15 cellular contexts compared by ENCODE assay signal in the genomic region with DNA sequence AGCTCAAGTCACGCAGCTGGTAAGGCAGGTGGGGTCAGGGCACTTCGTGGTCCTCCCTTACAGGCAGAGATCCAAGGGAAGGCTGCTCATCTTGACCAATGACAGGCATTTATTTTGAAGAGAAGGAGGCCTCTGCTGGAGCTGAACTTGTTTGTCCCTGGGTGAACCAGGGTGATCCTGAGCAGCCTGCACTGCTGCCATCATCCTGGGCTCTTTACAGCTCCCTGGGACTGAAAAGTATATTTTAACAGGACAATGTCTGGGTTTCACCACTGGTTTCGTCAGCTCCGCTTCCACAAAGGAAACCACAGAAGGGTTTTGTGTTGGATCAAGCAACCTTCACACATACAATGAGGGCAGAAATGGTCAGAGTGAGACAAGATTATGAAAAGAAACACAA.
"Had no signal": no experiment of that assay in that cellular context is flagged by ENCODE, and none has a peak within 500 bp of the region (broad histone marks: within the 10 kb centered on the region; RNA-seq: fewer than 3 reads in every experiment).

No MANE protein-coding gene starts in this region.

- FAIRE-seq: islet of Langerhans, TTC549 had no signal

- H3K4me1 ChIP-seq: testis had no signal

- DNase-seq: activated CD4-positive, alpha-beta T cell treated with anti-CD3 and anti-CD28 coated beads, Interleukin-2, amount 10 ng/mL, durations not matched to agents 7 days and 5 days; activated CD8-positive, alpha-beta memory T cell treated with anti-CD3 and anti-CD28 coated beads, Interleukin-2, amount 50 U/mL, for 48 hours; activated gamma-delta T cell; activated T-cell treated with anti-CD3 and anti-CD28 coated beads, Interleukin-2, amount 50 U/mL, for 72 hours; dorsolateral prefrontal cortex; erythroblast; naive B cell; sigmoid colon; stimulated activated CD4-positive, alpha-beta T cell treated with anti-CD3 and anti-CD28 coated beads, Interleukin-1b, Interleukin-23, amount 100 ng/mL, for 48 hours; stomach; testis had no signal

- H3K36me3 Mint-ChIP-seq: activated naive CD4-positive, alpha-beta T cell treated with anti-CD3 and anti-CD28 coated beads, Interleukin-2, amount 50 U/mL, for 72 hours; naive B cell had no signal

- H3K27ac ChIP-seq: dorsolateral prefrontal cortex, sigmoid colon, stomach, testis had no signal

- H3K36me3 ChIP-seq: sigmoid colon, stomach had no signal

- H3K4me3 ChIP-seq: dorsolateral prefrontal cortex, sigmoid colon, stomach, testis had no signal

- H3K9me3 ChIP-seq: sigmoid colon, stomach, testis had no signal

- H3K27ac Mint-ChIP-seq: activated CD4-positive, alpha-beta T cell treated with anti-CD3 and anti-CD28 coated beads, Interleukin-2, amount 10 ng/mL, durations not matched to agents 7 days and 5 days; activated naive CD4-positive, alpha-beta T cell treated with anti-CD3 and anti-CD28 coated beads, Interleukin-2, amount 50 U/mL, for 72 hours; activated T-cell treated with anti-CD3 and anti-CD28 coated beads, Interleukin-2, amount 50 U/mL, for 72 hours; naive B cell; T-helper 1 cell treated with Interleukin-12 subunit alpha and Interleukin-12 subunit beta and Interleukin-4 antibody, amounts not matched to agents 30 μg/mL and 1 μg/mL, for 36 hours had no signal

- H3K4me1 Mint-ChIP-seq: naive B cell had no signal

- H3K4me3 Mint-ChIP-seq: activated CD4-positive, alpha-beta T cell treated with anti-CD3 and anti-CD28 coated beads, Interleukin-2, amount 10 ng/mL, durations not matched to agents 7 days and 5 days; activated T-cell treated with anti-CD3 and anti-CD28 coated beads, Interleukin-2, amount 50 U/mL, for 72 hours; naive B cell; T-helper 1 cell treated with Interleukin-12 subunit alpha and Interleukin-12 subunit beta and Interleukin-4 antibody, amounts not matched to agents 30 μg/mL and 1 μg/mL, for 36 hours had no signal

- ATAC-seq: activated naive CD4-positive, alpha-beta T cell treated with anti-CD3 and anti-CD28 coated beads, Interleukin-2, amount 50 U/mL, for 72 hours; activated T-cell treated with anti-CD3 and anti-CD28 coated beads, Interleukin-2, amount 50 U/mL, for 72 hours had no signal

- H3K9me3 Mint-ChIP-seq: activated CD4-positive, alpha-beta T cell treated with anti-CD3 and anti-CD28 coated beads, Interleukin-2, amount 10 ng/mL, durations not matched to agents 7 days and 5 days; activated naive CD4-positive, alpha-beta T cell treated with anti-CD3 and anti-CD28 coated beads, Interleukin-2, amount 50 U/mL, for 72 hours; activated T-cell treated with anti-CD3 and anti-CD28 coated beads, Interleukin-2, amount 50 U/mL, for 72 hours; naive B cell; T-helper 1 cell treated with Interleukin-12 subunit alpha and Interleukin-12 subunit beta and Interleukin-4 antibody, amounts not matched to agents 30 μg/mL and 1 μg/mL, for 36 hours had no signal
